In genomic region chr1:54989968-54990810, GRCh38 we compare ENCODE assay signal across 14 cellular contexts. TPM values are rescaled to one million over a fixed set of nuclear protein-coding genes. Genes with fewer than 3 reads are reported as not detected.
A peak's percentile ranks its signal among the peaks of the same experiment; 100 is the strongest.
DNase-seq lines count a peak whose midpoint lies in the region; FAIRE-seq and TF ChIP-seq lines count a peak whose summit lies in the region.
"Had no signal": no experiment of that assay in that cellular context is flagged by ENCODE, and none has a peak within 500 bp of the region (broad histone marks: within the 10 kb centered on the region; RNA-seq: fewer than 3 reads in every experiment).

No MANE protein-coding gene starts in this region.

- no peaks in the 10 kb centered on the region for H3K9me3 ChIP-seq in GM23248 (ENCODE audit: low read depth)
- H3K9me3 ChIP-seq: psoas muscle had no signal

- TF ChIP-seq CTCF in brain microvascular endothelial cell (IDR thresholded peaks at IDR 0.05; ENCODE audit: low read depth, low read length, missing control alignments), result peak; percentile 9
- no peak for TF ChIP-seq CTCF in type B pancreatic cell (conservative IDR thresholded peaks at IDR 0.05)

- H2BK15ac ChIP-seq in mesendoderm (replicated peaks; ENCODE audit: low read depth), result no peak overlapping the region

- H4K5ac ChIP-seq in mesendoderm (ENCODE audit: low read length), result no peak overlapping the region

- no peaks in the 10 kb centered on the region for H4K20me1 ChIP-seq in GM23248 (ENCODE audit: insufficient read depth)

- no peaks in the 10 kb centered on the region for H3F3A ChIP-seq in GM23248 (ENCODE audit: insufficient read depth)

- no peak overlapping the region for H3K4ac ChIP-seq in mesendoderm (ENCODE audit: low read depth, low read length)

- H3K4me3 ChIP-seq in GM23248 (no peak overlapping the region), brain microvascular endothelial cell (ENCODE audit: low read depth, low read length) (no peak overlapping the region), mesendoderm (ENCODE audit: low read length) (no peak overlapping the region)
- H3K4me3 ChIP-seq: cardiac muscle cell, psoas muscle had no signal

- DNase-seq in GM23248 (peak; percentile 17), brain microvascular endothelial cell (no peak), mesendoderm (peak; percentile 51), HTR-8/SVneo (ENCODE audit: insufficient read length, low spot score) (no peak), type B pancreatic cell (ENCODE audit: extremely low spot score, unreplicated experiment) (no peak), frontal cortex (ENCODE audit: low spot score in 2 of 2) (no peak)
- DNase-seq: activated B cell treated with CpG ODN at 0.5 μM for 24 hours; activated naive CD4-positive, alpha-beta T cell treated with anti-CD3 and anti-CD28 coated beads for 36 hours; NCI-H2227 treated with DMSO at 0.1 percent for 48 hours; psoas muscle had no signal

- H3K9ac ChIP-seq in GM23248 (no peak overlapping the region), mesendoderm (ENCODE audit: low read length) (no peak overlapping the region)

- peaks cover 5% of the 10 kb centered on the region for H3K27me3 Mint-ChIP-seq in type B pancreatic cell

- H2AK5ac ChIP-seq in mesendoderm (ENCODE audit: low read length), result no peak overlapping the region

- in situ Hi-C loops in GM23248 (cut with MboI), result no loop called here
- in situ Hi-C loops in brain microvascular endothelial cell (cut with HindIII; ENCODE audit: low pct_ligation_motif_present, low sequenced_read_pairs), result no loop called here

- no peaks in the 10 kb centered on the region for H3K36me3 ChIP-seq in GM23248 (ENCODE audit: low read depth)
- no peaks in the 10 kb centered on the region for H3K36me3 ChIP-seq in brain microvascular endothelial cell (replicated peaks)
- H3K36me3 ChIP-seq in mesendoderm (ENCODE audit: control insufficient read depth, insufficient read depth, low read length), result no peaks in the 10 kb centered on the region
- H3K36me3 ChIP-seq: cardiac muscle cell had no signal

- H3K79me1 ChIP-seq in mesendoderm (ENCODE audit: low read length), result no peaks in the 10 kb centered on the region

- no peak overlapping the region for H3K56ac ChIP-seq in mesendoderm (ENCODE audit: low read length)

- H3K36me3 Mint-ChIP-seq in type B pancreatic cell, result no peaks in the 10 kb centered on the region

- H3K79me2 ChIP-seq in GM23248 (ENCODE audit: insufficient read depth) (no peaks in the 10 kb centered on the region), mesendoderm (ENCODE audit: control insufficient read depth, insufficient read depth, low read length) (no peaks in the 10 kb centered on the region)

- WGBS in GM23248 (ENCODE audit: low coverage in 1 of 2, low lambda C conversion rate in 2 of 2, missing lambda C conversion rate in 2 of 2), 2 experiments, result 69 to 71% methylated on average over 12 to 13 of the region's 13 CpGs
- WGBS in mesendoderm (ENCODE audit: extremely low coverage, insufficient coverage, low lambda C conversion rate), result no CpG with 5 or more reads among the region's 13 CpGs

- H3K27ac Mint-ChIP-seq in type B pancreatic cell, result no peak overlapping the region
- H3K27ac Mint-ChIP-seq: activated B cell treated with CpG ODN at 0.5 μM for 24 hours; activated naive CD4-positive, alpha-beta T cell treated with anti-CD3 and anti-CD28 coated beads for 36 hours had no signal

- H3K18ac ChIP-seq in mesendoderm (ENCODE audit: low read length), result no peak overlapping the region

- FAIRE-seq in HTR-8/SVneo (lab: Jason Lieb, UNC) (no peak), frontal cortex (lab: Jason Lieb, UNC) (no peak)
- FAIRE-seq: D721Med had no signal

- no peak overlapping the region for H2AFZ ChIP-seq in GM23248

- H3K4me1 ChIP-seq in GM23248 (ENCODE audit: insufficient read depth) (no peaks in the 10 kb centered on the region), mesendoderm (ENCODE audit: control insufficient read depth, low read depth, low read length) (peaks cover 3% of the 10 kb centered on the region)
- H3K4me1 ChIP-seq: psoas muscle had no signal

- H3K4me1 Mint-ChIP-seq in type B pancreatic cell (ENCODE audit: unreplicated experiment), result peaks cover 11% of the 10 kb centered on the region
- H3K4me1 Mint-ChIP-seq: activated B cell treated with CpG ODN at 0.5 μM for 24 hours had no signal

- no peak overlapping the region for H4K8ac ChIP-seq in mesendoderm (ENCODE audit: low read depth, low read length)

- no peaks in the 10 kb centered on the region for H3K9me3 Mint-ChIP-seq in type B pancreatic cell
- H3K9me3 Mint-ChIP-seq: activated B cell treated with CpG ODN at 0.5 μM for 24 hours; activated naive CD4-positive, alpha-beta T cell treated with anti-CD3 and anti-CD28 coated beads for 36 hours had no signal

- H2BK120ac ChIP-seq in mesendoderm (ENCODE audit: low read depth, low read length), result no peak overlapping the region

- H3K27me3 ChIP-seq in GM23248 (replicated peaks; ENCODE audit: insufficient read depth) (no peaks in the 10 kb centered on the region), brain microvascular endothelial cell (replicated peaks) (peaks cover 3% of the 10 kb centered on the region), mesendoderm (ENCODE audit: insufficient read depth, low read length, poor library complexity) (no peaks in the 10 kb centered on the region)

- H3K27ac ChIP-seq in GM23248 (no peak overlapping the region), brain microvascular endothelial cell (no peak overlapping the region), mesendoderm (ENCODE audit: low read depth, low read length) (no peak overlapping the region)
- H3K27ac ChIP-seq: cardiac muscle cell, psoas muscle had no signal

- H3K9me2 ChIP-seq in GM23248 (ENCODE audit: insufficient read depth), result no peaks in the 10 kb centered on the region

- no peak overlapping the region for H2BK5ac ChIP-seq in mesendoderm (ENCODE audit: low read length)

- H3K23ac ChIP-seq in mesendoderm (ENCODE audit: low read length), result no peak overlapping the region

- H3K4me3 Mint-ChIP-seq in type B pancreatic cell, result no peak overlapping the region
- H3K4me3 Mint-ChIP-seq: activated B cell treated with CpG ODN at 0.5 μM for 24 hours; activated naive CD4-positive, alpha-beta T cell treated with anti-CD3 and anti-CD28 coated beads for 36 hours had no signal

- H3K4me2 ChIP-seq in GM23248 (ENCODE audit: unreplicated experiment) (no peak overlapping the region), mesendoderm (ENCODE audit: low read length) (no peak overlapping the region)

RNA-seq across cellular contexts. Expression of gene BSND, which starts 8.5 kb away (rescaled TPM):
- not detected in 2 replicates for total RNA-seq in GM23248 (2014; rRNA removed; shearing (Covaris generic))
- not detected in 2 replicates for polyA plus RNA-seq in GM23248 (2016; fragmentation: Nextera tagmentation; extraction: Ambion mirVana)
- polyA plus RNA-seq in mesendoderm (2013, experiment 1 of 2), result 0.18 TPM
- 0.21 TPM for polyA plus RNA-seq in mesendoderm (2013, experiment 2 of 2)
- total RNA-seq in type B pancreatic cell (ENCODE audit: low replicate concordance) (0.05 TPM in 1 of 2 replicates, not detected in the other), frontal cortex (not detected)
- total RNA-seq: activated B cell treated with CpG ODN at 0.5 μM for 24 hours; activated naive CD4-positive, alpha-beta T cell treated with anti-CD3 and anti-CD28 coated beads for 36 hours; cardiac muscle cell; OCI-LY7; psoas muscle; temporal lobe had no signal
- polyA plus RNA-seq: cardiac muscle cell, psoas muscle had no signal

RNA-seq across cellular contexts. Expression of gene TMEM61, which starts 9.8 kb away (rescaled TPM):
- not detected in 2 replicates for total RNA-seq in GM23248 (2014; rRNA removed; shearing (Covaris generic))
- not detected in 2 replicates for polyA plus RNA-seq in GM23248 (2016; fragmentation: Nextera tagmentation; extraction: Ambion mirVana)
- polyA plus RNA-seq in mesendoderm (2013, experiment 1 of 2), result 0.44 TPM
- polyA plus RNA-seq in mesendoderm (2013, experiment 2 of 2), result 0.38 TPM
- total RNA-seq in type B pancreatic cell (ENCODE audit: low replicate concordance) (2.9 and 3.8 TPM in 2 replicates), frontal cortex (not detected)
- total RNA-seq: activated B cell treated with CpG ODN at 0.5 μM for 24 hours; activated naive CD4-positive, alpha-beta T cell treated with anti-CD3 and anti-CD28 coated beads for 36 hours; cardiac muscle cell; OCI-LY7; temporal lobe had no signal
- polyA plus RNA-seq: cardiac muscle cell had no signal

RNA-seq across cellular contexts. Expression of gene PCSK9, which starts 49.2 kb away (rescaled TPM):
- 0.11 and 0.25 TPM in 2 replicates for total RNA-seq in GM23248 (2014; rRNA removed; shearing (Covaris generic))
- 0.16 TPM in 2 replicates for polyA plus RNA-seq in GM23248 (2016; fragmentation: Nextera tagmentation; extraction: Ambion mirVana)
- 31.2 TPM for polyA plus RNA-seq in mesendoderm (2013, experiment 1 of 2)
- polyA plus RNA-seq in mesendoderm (2013, experiment 2 of 2), result 32.2 TPM
- total RNA-seq in type B pancreatic cell (ENCODE audit: low replicate concordance), result 9.5 and 15.3 TPM in 2 replicates
- 4.1 TPM for total RNA-seq in frontal cortex
- total RNA-seq: activated B cell treated with CpG ODN at 0.5 μM for 24 hours; activated naive CD4-positive, alpha-beta T cell treated with anti-CD3 and anti-CD28 coated beads for 36 hours; OCI-LY7; psoas muscle had no signal
- polyA plus RNA-seq: cardiac muscle cell had no signal

Comparison
In these comparisons a context has a peak if more than half of its experiments do, and no peak if none do; other contexts are left out.
1. DNase-seq: peak in GM23248 (single experiment) and mesendoderm (single experiment); none in brain microvascular endothelial cell (single experiment), HTR-8/SVneo (single experiment), type B pancreatic cell (single experiment) and frontal cortex (0 of 2).